Comparison of ENCODE assay signal across 1 cellular context in genomic region chr2:231300722-231301076, GRCh38.
A peak's percentile ranks its signal among the peaks of the same experiment; 100 is the strongest.
TF ChIP-seq lines count a peak whose summit lies in the region.

No MANE protein-coding gene starts in this region.

TF ChIP-seq in GM12878, 131 proteins besides CTCF, POLR2A, EP300 and RAD21 (continued from another document):
- TF ChIP-seq REST (IDR thresholded peaks at IDR 0.05; ENCODE audit: low read depth, low read length) = no peak
- no peak for TF ChIP-seq ZNF24 (IDR thresholded peaks at IDR 0.05)
- no peak for TF ChIP-seq E2F8 (IDR thresholded peaks at IDR 0.05; ENCODE audit: low read depth, partially characterized antibody)
- no peak for TF ChIP-seq MXI1 (IDR thresholded peaks at IDR 0.05; ENCODE audit: low read depth, low read length)
- TF ChIP-seq JUNB (IDR thresholded peaks at IDR 0.05) = no peak
- TF ChIP-seq ZNF207 (IDR thresholded peaks at IDR 0.05; ENCODE audit: borderline replicate concordance) = no peak
- TF ChIP-seq CHD1 (IDR thresholded peaks at IDR 0.05; ENCODE audit: low read depth, low read length) = no peak
- TF ChIP-seq ZBED1 (IDR thresholded peaks at IDR 0.05; ENCODE audit: borderline replicate concordance) = no peak
- no peak for TF ChIP-seq SMAD5 (IDR thresholded peaks at IDR 0.05; ENCODE audit: low read depth)
- TF ChIP-seq BHLHE40 (IDR thresholded peaks at IDR 0.05; ENCODE audit: borderline replicate concordance in 1 of 2, low read depth in 2 of 2, low read length in 1 of 2) = no peak
- TF ChIP-seq CREM (IDR thresholded peaks at IDR 0.05; ENCODE audit: low read depth) = no peak
- TF ChIP-seq USF1 (IDR thresholded peaks at IDR 0.05; ENCODE audit: borderline replicate concordance, extremely low read length, insufficient read depth, low read depth, low read length) = no peak
- TF ChIP-seq MTA2 (IDR thresholded peaks at IDR 0.05; ENCODE audit: low read depth) = no peak
- no peak for TF ChIP-seq POLR2AphosphoS5 (IDR thresholded peaks at IDR 0.05; ENCODE audit: low read length)
- 0 out of 2 replicates have a peak, but pooled peaks have one; percentile 21 for TF ChIP-seq RELB (IDR thresholded peaks at IDR 0.05; ENCODE audit: low read depth)
- no peak for TF ChIP-seq TAF1 (IDR thresholded peaks at IDR 0.05; ENCODE audit: borderline replicate concordance, low read depth, low read length)
- TF ChIP-seq ZNF217 (IDR thresholded peaks at IDR 0.05) = no peak
- no peak for TF ChIP-seq POLR2AphosphoS2 (IDR thresholded peaks at IDR 0.05; ENCODE audit: low read depth, low read length)
- TF ChIP-seq ZNF687 (IDR thresholded peaks at IDR 0.05) = no peak
- TF ChIP-seq IKZF1 (conservative IDR thresholded peaks at IDR 0.05) = peak; percentile 73
- no peak for TF ChIP-seq LARP7 (IDR thresholded peaks at IDR 0.05)
- TF ChIP-seq RAD51 (IDR thresholded peaks at IDR 0.05) = no peak
- TF ChIP-seq HSF1 (IDR thresholded peaks at IDR 0.05; ENCODE audit: low read depth, low read length) = no peak
- TF ChIP-seq SUZ12 (IDR thresholded peaks at IDR 0.05; ENCODE audit: unreplicated experiment) = no peak
- TF ChIP-seq SPI1 (IDR thresholded peaks at IDR 0.05; ENCODE audit: borderline replicate concordance, insufficient read depth, low read depth, low read length) = peak; percentile 83; the same call in 1 of the 2 replicates
- no peak for TF ChIP-seq KLF5 (IDR thresholded peaks at IDR 0.05; ENCODE audit: partially characterized antibody)
- no peak for TF ChIP-seq IRF5 (IDR thresholded peaks at IDR 0.05; ENCODE audit: borderline replicate concordance)
- TF ChIP-seq NR2F1 (conservative IDR thresholded peaks at IDR 0.05) = no peak
- TF ChIP-seq SMARCA5 (IDR thresholded peaks at IDR 0.05) = no peak
- peak; percentile 71 to 80 for TF ChIP-seq IKZF2 (IDR thresholded peaks at IDR 0.05)
- TF ChIP-seq ATF7 (IDR thresholded peaks at IDR 0.05; ENCODE audit: low read depth) = no peak
